In the genomic region with DNA sequence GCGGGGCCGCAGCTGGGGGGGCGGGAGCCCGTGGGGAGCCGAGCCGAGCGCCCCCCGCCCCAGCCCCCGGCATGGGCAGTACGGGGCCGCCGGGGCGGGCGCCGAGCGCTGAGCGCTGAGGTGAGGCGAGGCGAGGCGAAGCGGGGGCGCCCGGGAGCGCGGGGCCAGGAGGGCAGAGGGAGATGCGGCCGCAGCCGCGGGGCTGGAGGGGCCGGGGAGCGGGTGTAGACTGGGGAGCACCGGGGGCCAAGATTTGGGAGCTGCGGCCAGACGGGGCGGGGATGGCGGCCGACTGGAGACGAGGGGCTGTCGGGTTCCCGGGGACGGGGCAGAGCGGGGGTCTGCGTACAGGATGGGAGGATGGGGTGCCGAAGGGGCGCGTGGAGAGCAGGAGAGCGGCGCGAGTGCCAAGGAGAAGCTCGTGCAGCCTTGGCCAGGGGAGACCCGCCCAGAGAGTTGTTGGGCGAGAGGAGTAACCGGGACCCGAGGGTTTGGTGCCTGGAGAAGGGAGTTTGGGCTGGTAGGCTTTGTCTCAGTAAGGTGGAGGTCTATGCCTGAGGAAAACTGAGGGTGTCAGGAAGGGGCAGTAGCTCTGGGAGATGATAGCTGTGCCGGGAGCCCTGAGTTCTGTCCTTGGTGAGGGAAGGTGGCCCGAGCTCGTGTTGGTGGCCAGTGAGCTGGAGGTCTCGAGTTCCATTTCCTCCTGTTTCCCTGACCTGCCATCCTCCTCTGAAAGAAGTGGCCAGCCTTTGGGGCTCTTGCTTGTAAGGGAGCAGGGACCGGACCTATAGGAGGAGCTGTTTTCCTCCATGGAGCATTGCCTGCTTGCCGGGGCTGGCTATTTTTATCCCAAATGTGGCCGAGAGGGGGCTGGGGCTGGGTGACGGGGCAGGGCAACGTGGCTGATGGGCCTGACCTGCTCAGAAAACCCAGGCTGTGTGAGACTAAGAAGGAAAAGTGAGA, we compare ENCODE assay signal across 8 cellular contexts. TPM values are rescaled to one million over a fixed set of nuclear protein-coding genes. Genes with fewer than 3 reads are reported as not detected.
DNase-seq lines count a peak whose midpoint lies in the region; ATAC-seq and TF ChIP-seq lines count a peak whose summit lies in the region.

No MANE protein-coding gene starts in this region.

- TF ChIP-seq CTCF in CD14-positive monocyte (IDR thresholded peaks at IDR 0.05) (peak; percentile 62), omental fat pad (IDR thresholded peaks at IDR 0.05) (no peak)

- peak; percentile 29 for TF ChIP-seq POLR2A in GM19099 (IDR thresholded peaks at IDR 0.05; ENCODE audit: extremely low read depth, insufficient read length, low read depth)

- H3K4me1 Mint-ChIP-seq in CD14-positive monocyte = peaks cover 52% of the 10 kb centered on the region

- intact Hi-C loops in CD14-positive monocyte (cut with micrococcal nuclease) = loop anchor here in 1 of 2 donors (5.0 kb wide), 1 partner anchor 81 kb away; a partner anchor contains a TSS
- intact Hi-C loops in cardiac septum (cut with DNase I) = no loop called here

- peak overlapping the region in 5 of 7 donors; percentile 69 to 89 (median 75) for H3K27ac Mint-ChIP-seq in CD14-positive monocyte

- DNase-seq in CD14-positive monocyte (ENCODE audit: low spot score) (peak; percentile 61), NCI-H82 treated with DMSO at 0.1 percent for 48 hours (lab: John Stamatoyannopoulos, UW; ENCODE audit: unreplicated experiment) (peak; percentile 17), amniotic stem cell (lab: John Stamatoyannopoulos, UW) (peak; percentile 87), cardiac septum (ENCODE audit: low spot score) (peak; percentile 85), omental fat pad (ENCODE audit: low spot score) (peak; percentile 51)

- peaks cover 3 to 10% of the 10 kb centered on the region in 2 donors for H3K36me3 Mint-ChIP-seq in CD14-positive monocyte

- H3K4me3 Mint-ChIP-seq in CD14-positive monocyte = peak overlapping the region; percentile 88 to 93

- ATAC-seq in omental fat pad (ENCODE audit: low FRiP score) (peak; percentile 54), HG03571 (IDR thresholded peaks at IDR 0.05; ENCODE audit: unreplicated experiment) (no peak), HG03045 (IDR thresholded peaks at IDR 0.05; ENCODE audit: unreplicated experiment) (no peak)

- H3K9me3 Mint-ChIP-seq in CD14-positive monocyte = peaks cover 0 to 10% (median 0%) of the 10 kb centered on the region in 7 donors

- peaks cover 52 to 79% (median 58%) of the 10 kb centered on the region in 3 donors for H3K27me3 Mint-ChIP-seq in CD14-positive monocyte (ENCODE audit: low read depth in 3 of 3)

RNA-seq across cellular contexts. Expression of a gene that starts 0.5 kb away (rescaled TPM):
- polyA plus RNA-seq in CD14-positive monocyte = under 1 TPM; 0.46 to 0.98 TPM
- total RNA-seq in cardiac septum = 22.5 TPM
- 10 to 100 TPM; 41.6 to 78.3 (median 51.0) TPM for total RNA-seq in omental fat pad

RNA-seq across cellular contexts. Expression of a gene that starts 5.0 kb away (rescaled TPM):
- under 1 TPM in 1 of 2 donors, not detected in 1; 0.09 TPM for polyA plus RNA-seq in CD14-positive monocyte
- 0.70 TPM for total RNA-seq in cardiac septum
- total RNA-seq in omental fat pad = under 1 TPM in 2 of 4 donors, not detected in 2; 0.25 to 0.37 TPM

RNA-seq across cellular contexts. Expression of a gene that starts 53.4 kb away (rescaled TPM):
- 10 to 100 TPM; 91.7 to 94.9 TPM for polyA plus RNA-seq in CD14-positive monocyte
- 132 TPM for total RNA-seq in cardiac septum
- 100 to 1,000 TPM in 3 of 4 donors, 10 to 100 TPM in 1; 64.4 to 114 (median 103) TPM for total RNA-seq in omental fat pad

Comparison
In these comparisons a context has a peak if more than half of its experiments do, and no peak if none do; other contexts are left out.
1. DNase-seq: peak in every context shown above with its lines; median percentile 87 in amniotic stem cell; 85 in cardiac septum; 61 in CD14-positive monocyte; 51 in omental fat pad; 17 in NCI-H82 treated with DMSO at 0.1 percent for 48 hours.